Comparison of ENCODE assay signal across 8 cellular contexts in the genomic region with DNA sequence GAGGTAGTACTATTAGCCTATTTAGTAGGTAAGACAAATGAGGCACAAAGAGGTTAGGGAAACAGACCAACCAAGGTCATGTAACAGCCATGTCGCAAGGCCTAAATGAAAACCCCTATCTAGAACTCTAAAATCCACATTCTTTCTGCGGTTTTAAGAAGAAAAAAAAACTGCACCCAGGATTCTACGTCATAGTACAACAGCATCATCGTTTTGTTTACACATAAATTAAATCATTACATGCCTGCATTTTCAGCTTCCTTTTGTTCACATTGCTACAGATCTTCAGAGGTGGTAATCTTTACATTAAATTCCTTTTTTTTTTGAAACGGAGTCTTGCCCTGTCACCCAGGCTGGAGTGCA.
DNase-seq lines count a peak whose midpoint lies in the region; ATAC-seq and TF ChIP-seq lines count a peak whose summit lies in the region.

No MANE protein-coding gene starts in this region.

- peaks cover 34% of the 10 kb centered on the region for H4K20me1 ChIP-seq in BLaER1

- H3K4me3 ChIP-seq in BLaER1, result peak overlapping the region; percentile 84
- peak overlapping the region; percentile 96 to 98 for H3K4me3 ChIP-seq in muscle layer of duodenum (ENCODE audit: low read depth in 1 of 2, low read length in 2 of 2)

- CTCF ChIA-PET in HEK293T (lab: Yijun Ruan, JAX), result interaction anchor here (0.6 to 1.6 kb wide), 6 partner anchors 16 to 414 kb away, joined by 3 to 5 read pairs (median 3); no protein-coding TSS in a partner anchor

- no peak overlapping the region for H3K9ac ChIP-seq in BLaER1

- H3K4me2 ChIP-seq in BLaER1, result peak overlapping the region; percentile 91

- H3K27me3 ChIP-seq in BLaER1 (no peaks in the 10 kb centered on the region), muscle layer of duodenum (ENCODE audit: low read depth, low read length) (no peaks in the 10 kb centered on the region)

- H3K4me1 ChIP-seq in BLaER1 (peaks cover 27% of the 10 kb centered on the region), muscle layer of duodenum (ENCODE audit: control insufficient read depth in 1 of 2, insufficient read depth in 2 of 2, low read length in 2 of 2) (peaks cover 10 to 25% of the 10 kb centered on the region in 2 donors)

- peak overlapping the region; percentile 90 for H3K27ac Mint-ChIP-seq in activated naive CD8-positive, alpha-beta T cell treated with anti-CD3 and anti-CD28 coated beads, Interleukin-2, amount 50 U/mL, for 24 hours

- peaks cover 25% of the 10 kb centered on the region for H3K4me1 Mint-ChIP-seq in activated naive CD8-positive, alpha-beta T cell treated with anti-CD3 and anti-CD28 coated beads, Interleukin-2, amount 50 U/mL, for 24 hours

- H3K9me3 Mint-ChIP-seq in activated naive CD8-positive, alpha-beta T cell treated with anti-CD3 and anti-CD28 coated beads, Interleukin-2, amount 50 U/mL, for 24 hours, result no peaks in the 10 kb centered on the region

- H3K36me3 Mint-ChIP-seq in activated naive CD8-positive, alpha-beta T cell treated with anti-CD3 and anti-CD28 coated beads, Interleukin-2, amount 50 U/mL, for 24 hours (ENCODE audit: low read depth), result peaks cover 23% of the 10 kb centered on the region

- intact Hi-C loops in head of caudate nucleus (cut with DNase I), result no loop called here

- peaks cover 15% of the 10 kb centered on the region for H3K27me3 Mint-ChIP-seq in activated naive CD8-positive, alpha-beta T cell treated with anti-CD3 and anti-CD28 coated beads, Interleukin-2, amount 50 U/mL, for 24 hours

- ATAC-seq in HG03575 (IDR thresholded peaks at IDR 0.05; ENCODE audit: extremely low read depth, insufficient number of reproducible peaks, low FRiP score, unreplicated experiment), result peak; percentile 6
- no peak for ATAC-seq in activated naive CD8-positive, alpha-beta T cell treated with anti-CD3 and anti-CD28 coated beads, Interleukin-2, amount 50 U/mL, for 24 hours

- H3K27ac ChIP-seq in BLaER1 (no peak overlapping the region), muscle layer of duodenum (ENCODE audit: low read length) (peak overlapping the region; percentile 53)

- H3K36me3 ChIP-seq in BLaER1 (peaks cover 26% of the 10 kb centered on the region), muscle layer of duodenum (ENCODE audit: control insufficient read depth in 1 of 2, insufficient read depth in 2 of 2, low read length in 2 of 2) (peaks cover 10 to 13% of the 10 kb centered on the region in 2 donors)

- peak overlapping the region; percentile 89 for H3K4me3 Mint-ChIP-seq in activated naive CD8-positive, alpha-beta T cell treated with anti-CD3 and anti-CD28 coated beads, Interleukin-2, amount 50 U/mL, for 24 hours

- no peak for DNase-seq in activated naive CD8-positive, alpha-beta T cell treated with anti-CD3 and anti-CD28 coated beads, Interleukin-2, amount 50 U/mL, for 24 hours
- DNase-seq in NCI-H2029 treated with DMSO at 0.1 percent for 48 hours (lab: John Stamatoyannopoulos, UW) (no peak), head of caudate nucleus (no peak), HEK293T (ENCODE audit: extremely low spot score) (no peak), OCI-M2 (lab: John Stamatoyannopoulos, UW; ENCODE audit: unreplicated experiment) (no peak)

- POLR2A ChIA-PET in HEK293T (lab: Yijun Ruan, JAX), result no interaction called here

- H3K9me3 ChIP-seq in BLaER1 (no peaks in the 10 kb centered on the region), muscle layer of duodenum (ENCODE audit: control insufficient read depth in 1 of 2, low read length in 2 of 2) (no peaks in the 10 kb centered on the region)

TF ChIP-seq in HEK293T, 16 proteins besides CTCF, POLR2A, EP300 and RAD21:
- TF ChIP-seq LEF1 (IDR thresholded peaks at IDR 0.05; ENCODE audit: borderline replicate concordance) (no peak), ZNF384 (IDR thresholded peaks at IDR 0.05) (no peak), SUZ12 (IDR thresholded peaks at IDR 0.05) (no peak), TARDBP (IDR thresholded peaks at IDR 0.05) (no peak), CTBP1 (IDR thresholded peaks at IDR 0.05; ENCODE audit: borderline replicate concordance) (no peak), FOXM1 (IDR thresholded peaks at IDR 0.05; ENCODE audit: borderline replicate concordance) (no peak), FOXK2 (IDR thresholded peaks at IDR 0.05) (no peak), BHLHE40 (IDR thresholded peaks at IDR 0.05; ENCODE audit: borderline replicate concordance) (no peak), HDGF (IDR thresholded peaks at IDR 0.05; ENCODE audit: borderline replicate concordance) (no peak), L3MBTL2 (conservative IDR thresholded peaks at IDR 0.05) (no peak)
